In the genomic region with DNA sequence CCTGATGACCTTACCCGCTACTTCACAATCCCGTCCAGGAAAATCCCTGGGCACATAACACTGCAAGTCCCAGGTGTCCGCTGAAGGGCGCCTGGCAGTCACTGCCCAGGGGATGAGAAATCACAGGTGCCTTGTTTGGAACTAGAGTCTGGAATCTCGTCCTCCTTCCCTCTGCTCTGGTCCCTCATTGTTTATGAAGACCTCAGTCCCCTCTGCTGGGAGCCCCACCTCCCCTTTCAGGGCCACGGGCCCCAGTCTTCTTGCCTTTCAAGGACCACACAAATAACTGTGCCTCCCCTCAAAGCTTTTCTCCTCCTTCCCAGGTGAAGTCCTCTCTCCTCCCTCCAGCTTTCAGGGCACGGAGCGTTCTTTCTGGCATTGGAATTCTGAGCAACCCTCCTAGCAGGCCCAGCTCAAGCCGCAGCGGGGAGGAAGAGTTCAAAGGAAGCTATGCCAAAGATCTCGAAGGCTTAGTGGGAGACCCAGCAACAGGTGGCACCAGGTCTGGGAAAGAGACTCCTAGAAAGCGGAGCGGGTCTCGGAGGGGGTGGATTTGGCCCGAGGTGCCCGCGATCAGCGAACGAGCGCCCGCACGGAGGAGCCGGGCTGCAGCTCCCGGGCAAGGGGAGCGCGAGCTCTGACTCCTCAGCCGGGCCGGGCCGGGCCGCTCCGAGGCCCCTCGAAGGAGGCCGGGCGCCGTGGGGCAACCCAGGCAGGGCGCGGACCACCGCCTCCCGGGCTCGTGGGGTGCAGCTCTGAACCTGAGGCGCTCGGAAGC, we compare ENCODE assay signal across 8 cellular contexts. TPM values are rescaled to one million over a fixed set of nuclear protein-coding genes. Genes with fewer than 3 reads are reported as not detected.
A peak's percentile ranks its signal among the peaks of the same experiment; 100 is the strongest.
DNase-seq lines count a peak whose midpoint lies in the region; ATAC-seq, FAIRE-seq and TF ChIP-seq lines count a peak whose summit lies in the region.
"Not testable (repeated sequence)": the region's sequence is repeated elsewhere in the genome, so short reads cannot be mapped to it uniquely, and the experiment has no call there.

No MANE protein-coding gene starts in this region.

- CTCF ChIA-PET in endothelial cell of umbilical vein (lab: Charles Lee) = interaction anchor here (0.5 to 3.1 kb wide), 32 partner anchors 9 to 1655 kb away, joined by 3 to 40 read pairs (median 7); a partner anchor contains a TSS

- peak overlapping the region; percentile 85 for H3K9ac ChIP-seq in endothelial cell of umbilical vein (replicated peaks; ENCODE audit: extremely low read depth, insufficient read depth, low read length)

- H3K27ac ChIP-seq in endothelial cell of umbilical vein (ENCODE audit: insufficient read depth, low read depth, low read length) (peak overlapping the region; percentile 15), sigmoid colon (peak overlapping the region; percentile 96 to 99 (median 98))

- H3K27me3 ChIP-seq in endothelial cell of umbilical vein (ENCODE audit: control insufficient read depth in 2 of 2, insufficient read depth in 2 of 2, low read length in 2 of 2); sigmoid colon: not testable (repeated sequence)

- intact Hi-C loops in endothelial cell of umbilical vein (cut with micrococcal nuclease) (loop anchor here (2.0 kb wide), 2 partner anchors 44 to 52 kb away; a partner anchor contains a TSS), sigmoid colon (cut with DNase I) (loop anchor here (2.0 to 5.0 kb wide), 4 partner anchors 41 to 130 kb away; a partner anchor contains a TSS)

- TF ChIP-seq POLR2A in endothelial cell of umbilical vein (IDR thresholded peaks at IDR 0.05; ENCODE audit: low read depth, low read length); sigmoid colon (IDR thresholded peaks at IDR 0.05): not testable (repeated sequence)

- not testable (repeated sequence) for TF ChIP-seq CTCF in endothelial cell of umbilical vein (IDR thresholded peaks at IDR 0.05; ENCODE audit: extremely low read depth in 1 of 2, insufficient read depth in 1 of 2, low read depth in 1 of 2, low read length in 2 of 2); sigmoid colon (IDR thresholded peaks at IDR 0.05)

- H3K9me1 ChIP-seq in endothelial cell of umbilical vein (replicated peaks; ENCODE audit: control insufficient read depth, extremely low read depth, insufficient read depth, low read length) = not testable (repeated sequence)

- dilution Hi-C loops in endothelial cell of umbilical vein (cut with MboI; ENCODE audit: extremely low pct_ligation_motif_present, low sequenced_read_pairs) = not testable (repeated sequence)

- H3K4me3 ChIP-seq in endothelial cell of umbilical vein (replicated peaks in 1 of 3; ENCODE audit: insufficient read depth in 1 of 3, low read depth in 1 of 3, low read length in 3 of 3) = peak overlapping the region; percentile 67 to 88 (median 81)
- H3K4me3 ChIP-seq in sigmoid colon = peak overlapping the region; percentile 86 to 95 (median 90)

- WGBS in sigmoid colon, 2 donors = 4 to 10% methylated on average over 42 of the region's 42 CpGs

- ATAC-seq in GM18861 (IDR thresholded peaks at IDR 0.05; ENCODE audit: unreplicated experiment) (peak; percentile 3), HG03342 (IDR thresholded peaks at IDR 0.05; ENCODE audit: unreplicated experiment) (peak; percentile 27), left lobe of liver (peak; percentile 52)

- H3K9me3 ChIP-seq in endothelial cell of umbilical vein (replicated peaks; ENCODE audit: control insufficient read depth, insufficient read depth, low read length); sigmoid colon: not testable (repeated sequence)

- not testable (repeated sequence) for H3K36me3 ChIP-seq in endothelial cell of umbilical vein (ENCODE audit: control insufficient read depth in 2 of 2, extremely low read depth in 1 of 2, insufficient read depth in 2 of 2, low read length in 2 of 2); sigmoid colon

- FAIRE-seq in endothelial cell of umbilical vein (lab: Jason Lieb, UNC) = peak; percentile 77

- H4K20me1 ChIP-seq in endothelial cell of umbilical vein (replicated peaks; ENCODE audit: control insufficient read depth, extremely low read depth, insufficient read depth, low read length) = not testable (repeated sequence)

- not testable (repeated sequence) for H3K4me1 ChIP-seq in endothelial cell of umbilical vein (ENCODE audit: control insufficient read depth, extremely low read depth, insufficient read depth, low read length)
- H3K4me1 ChIP-seq in sigmoid colon = peaks cover 0 to 11% (median 9%) of the 10 kb centered on the region in 4 donors

- POLR2A ChIA-PET in endothelial cell of umbilical vein (lab: Charles Lee) = interaction anchor here (1.0 to 1.9 kb wide), 5 partner anchors 16 to 131 kb away, joined by 3 to 13 read pairs (median 3); a partner anchor contains a TSS

- TSS peak; percentile 55 for BruUV-seq in endothelial cell of umbilical vein (replicated peaks; lab: Mats Ljungman, UMichigan)

- peak; percentile 7 for DNase-seq in A172 (ENCODE audit: low spot score)
- peak; percentile 34 for DNase-seq in RPMI8226
- peak; percentile 15 for DNase-seq in activated effector memory CD4-positive, alpha-beta T cell treated with Interleukin-2 at 50 U/mL for 16 hours
- DNase-seq in endothelial cell of umbilical vein (ENCODE audit: low read depth, low spot score); sigmoid colon: not testable (repeated sequence)
- peak; percentile 53 for DNase-seq in left lobe of liver (ENCODE audit: low spot score)

- not testable (repeated sequence) for H3K79me2 ChIP-seq in endothelial cell of umbilical vein (ENCODE audit: control insufficient read depth, insufficient read depth, low read length)

- peak overlapping the region; percentile 60 for H3K4me2 ChIP-seq in endothelial cell of umbilical vein (ENCODE audit: insufficient read depth, low read length)

- not testable (repeated sequence) for TF ChIP-seq EP300 in sigmoid colon (IDR thresholded peaks at IDR 0.05)

- peak overlapping the region; percentile 97 for H2AFZ ChIP-seq in endothelial cell of umbilical vein (ENCODE audit: low read depth, low read length)

RNA-seq across cellular contexts. Expression of a gene that starts 19.5 kb away (rescaled TPM):
- total RNA-seq in A172 (2014; rRNA removed; shearing (Covaris generic)) = not detected in 2 replicates
- total RNA-seq in endothelial cell of umbilical vein (0.29 TPM in 1 of 2 replicates, not detected in the other), left lobe of liver (not detected), sigmoid colon (under 1 TPM in 1 of 4 donors, not detected in 3; 0.41 TPM)
- polyA plus RNA-seq in endothelial cell of umbilical vein (0.16 and 0.23 TPM in 2 replicates), sigmoid colon (10 to 100 TPM; 13.9 to 18.3 (median 16.2) TPM)
- polyA plus RNA-seq in endothelial cell of umbilical vein (2011; cell fraction: cytosol; rRNA removed) = 0.01 TPM in 1 of 2 replicates, not detected in the other
- 0.31 and 0.40 TPM in 2 replicates for polyA plus RNA-seq in endothelial cell of umbilical vein (2011; cell fraction: nucleus; rRNA removed)
- 0.16 TPM in 1 of 2 replicates, not detected in the other for polyA plus RNA-seq in endothelial cell of umbilical vein (2012)
- polyA minus RNA-seq in endothelial cell of umbilical vein = 0.25 and 0.29 TPM in 2 replicates
- not detected for polyA minus RNA-seq in endothelial cell of umbilical vein (2011; cell fraction: cytosol; rRNA and poly(A)+ RNA removed)
- polyA minus RNA-seq in endothelial cell of umbilical vein (2011; cell fraction: nucleus; rRNA and poly(A)+ RNA removed) = not detected in 2 replicates

RNA-seq across cellular contexts. Expression of a gene that starts 21.1 kb away (rescaled TPM):
- not detected in 2 replicates for total RNA-seq in A172 (2014; rRNA removed; shearing (Covaris generic))
- 0.60 and 0.81 TPM in 2 replicates for total RNA-seq in endothelial cell of umbilical vein
- 0.26 and 0.48 TPM in 2 replicates for polyA plus RNA-seq in endothelial cell of umbilical vein
- polyA plus RNA-seq in endothelial cell of umbilical vein (2011; cell fraction: cytosol; rRNA removed) = 0.22 and 0.27 TPM in 2 replicates
- polyA plus RNA-seq in endothelial cell of umbilical vein (2011; cell fraction: nucleus; rRNA removed) = 0.24 and 0.31 TPM in 2 replicates
- polyA plus RNA-seq in endothelial cell of umbilical vein (2012) = 0.27 and 0.52 TPM in 2 replicates
- 0.51 and 0.58 TPM in 2 replicates for polyA minus RNA-seq in endothelial cell of umbilical vein
- 0.51 TPM for polyA minus RNA-seq in endothelial cell of umbilical vein (2011; cell fraction: cytosol; rRNA and poly(A)+ RNA removed)
- polyA minus RNA-seq in endothelial cell of umbilical vein (2011; cell fraction: nucleus; rRNA and poly(A)+ RNA removed) = 0.72 TPM in 1 of 2 replicates, not detected in the other
- 0.15 TPM for total RNA-seq in left lobe of liver
- 1 to 10 TPM in 3 of 4 donors, under 1 TPM in 1; 0.49 to 2.5 (median 1.6) TPM for total RNA-seq in sigmoid colon
- 1 to 10 TPM in 1 of 3 donors, under 1 TPM in 2; under 0.01 to 2.2 (median 0.23) TPM for polyA plus RNA-seq in sigmoid colon

RNA-seq across cellular contexts. Expression of a gene that starts 39.7 kb away (rescaled TPM):
- total RNA-seq in A172 (2014; rRNA removed; shearing (Covaris generic)) = 13.7 and 16.8 TPM in 2 replicates
- total RNA-seq in endothelial cell of umbilical vein (9.4 and 10.0 TPM in 2 replicates), left lobe of liver (1.5 TPM), sigmoid colon (1 to 10 TPM; 3.5 to 8.8 (median 5.9) TPM)
- polyA plus RNA-seq in endothelial cell of umbilical vein (35.8 and 41.7 TPM in 2 replicates), sigmoid colon (1 to 10 TPM; 1.2 to 4.3 (median 1.6) TPM)
- polyA plus RNA-seq in endothelial cell of umbilical vein (2011; cell fraction: cytosol; rRNA removed) = 19.0 and 19.8 TPM in 2 replicates
- 13.1 and 15.3 TPM in 2 replicates for polyA plus RNA-seq in endothelial cell of umbilical vein (2011; cell fraction: nucleus; rRNA removed)
- 8.0 and 9.7 TPM in 2 replicates for polyA plus RNA-seq in endothelial cell of umbilical vein (2012)
- 45.8 and 61.7 TPM in 2 replicates for polyA minus RNA-seq in endothelial cell of umbilical vein
- 13.8 TPM for polyA minus RNA-seq in endothelial cell of umbilical vein (2011; cell fraction: cytosol; rRNA and poly(A)+ RNA removed)
- polyA minus RNA-seq in endothelial cell of umbilical vein (2011; cell fraction: nucleus; rRNA and poly(A)+ RNA removed) = 7.1 and 7.5 TPM in 2 replicates

RNA-seq across cellular contexts. Expression of a gene that starts 49.8 kb away (rescaled TPM):
- total RNA-seq in A172 (2014; rRNA removed; shearing (Covaris generic)) = 98.1 and 115 TPM in 2 replicates
- 77.9 and 82.5 TPM in 2 replicates for total RNA-seq in endothelial cell of umbilical vein
- 51.9 and 84.5 TPM in 2 replicates for polyA plus RNA-seq in endothelial cell of umbilical vein
- polyA plus RNA-seq in endothelial cell of umbilical vein (2011; cell fraction: cytosol; rRNA removed) = 81.3 and 84.0 TPM in 2 replicates
- 41.5 and 46.8 TPM in 2 replicates for polyA plus RNA-seq in endothelial cell of umbilical vein (2011; cell fraction: nucleus; rRNA removed)
- polyA plus RNA-seq in endothelial cell of umbilical vein (2012) = 94.9 and 95.6 TPM in 2 replicates
- polyA minus RNA-seq in endothelial cell of umbilical vein = 28.3 and 29.0 TPM in 2 replicates
- 21.4 TPM for polyA minus RNA-seq in endothelial cell of umbilical vein (2011; cell fraction: cytosol; rRNA and poly(A)+ RNA removed)
- 15.6 and 18.6 TPM in 2 replicates for polyA minus RNA-seq in endothelial cell of umbilical vein (2011; cell fraction: nucleus; rRNA and poly(A)+ RNA removed)
- total RNA-seq in left lobe of liver = 40.2 TPM
- 100 to 1,000 TPM in 2 of 4 donors, 10 to 100 TPM in 2; 91.4 to 136 (median 108) TPM for total RNA-seq in sigmoid colon
- polyA plus RNA-seq in sigmoid colon = 100 to 1,000 TPM; 118 to 300 (median 258) TPM

RNA-seq across cellular contexts. Expression of a gene that starts 51.9 kb away (rescaled TPM):
- total RNA-seq in A172 (2014; rRNA removed; shearing (Covaris generic)) = 9.7 and 19.9 TPM in 2 replicates
- 22.2 and 24.2 TPM in 2 replicates for total RNA-seq in endothelial cell of umbilical vein
- 10.6 and 12.9 TPM in 2 replicates for polyA plus RNA-seq in endothelial cell of umbilical vein
- 8.5 and 9.5 TPM in 2 replicates for polyA plus RNA-seq in endothelial cell of umbilical vein (2011; cell fraction: cytosol; rRNA removed)
- polyA plus RNA-seq in endothelial cell of umbilical vein (2011; cell fraction: nucleus; rRNA removed) = 11.5 and 13.1 TPM in 2 replicates
- 10.8 and 12.5 TPM in 2 replicates for polyA plus RNA-seq in endothelial cell of umbilical vein (2012)
- polyA minus RNA-seq in endothelial cell of umbilical vein = 25.1 and 25.6 TPM in 2 replicates
- 14.3 TPM for polyA minus RNA-seq in endothelial cell of umbilical vein (2011; cell fraction: cytosol; rRNA and poly(A)+ RNA removed)
- 10.3 and 13.7 TPM in 2 replicates for polyA minus RNA-seq in endothelial cell of umbilical vein (2011; cell fraction: nucleus; rRNA and poly(A)+ RNA removed)
- total RNA-seq in left lobe of liver = 10.5 TPM
- 10 to 100 TPM; 12.7 to 18.2 (median 15.3) TPM for total RNA-seq in sigmoid colon
- polyA plus RNA-seq in sigmoid colon = 10 to 100 TPM; 13.2 to 24.5 (median 15.9) TPM
